32 cellular contexts compared by ENCODE assay signal in genomic region chr9:13035822-13036221, GRCh38.
"Had no signal": no experiment of that assay in that cellular context is flagged by ENCODE, and none has a peak within 500 bp of the region (broad histone marks: within the 10 kb centered on the region; RNA-seq: fewer than 3 reads in every experiment).

No MANE protein-coding gene starts in this region.

- H3K27ac Mint-ChIP-seq: dendritic cell treated with granulocyte-macrophage colony-stimulating factor and Interleukin-4, amounts not matched to agents 40 ng/mL and 50 ng/mL, for 4 days; endodermal cell; memory B cell; naive thymus-derived CD4-positive, alpha-beta T cell; nephron; stimulated activated effector memory CD8-positive, alpha-beta T cell treated with anti-CD3 and anti-CD28 coated beads, Interleukin-12 subunit alpha, Interleukin-12 subunit beta, amount 100 ng/mL, for 72 hours had no signal

- H2AFZ ChIP-seq: hepatocyte had no signal

- H3K4me2 ChIP-seq: hepatocyte had no signal

- H3K36me3 Mint-ChIP-seq: memory B cell; stimulated activated effector memory CD8-positive, alpha-beta T cell treated with anti-CD3 and anti-CD28 coated beads, Interleukin-12 subunit alpha, Interleukin-12 subunit beta, amount 100 ng/mL, for 72 hours had no signal

- H3K9me3 ChIP-seq: colonic mucosa, gastrocnemius medialis, heart left ventricle, mucosa of descending colon, ovary, psoas muscle, right lobe of liver, stomach, testis, tibial artery, upper lobe of right lung, uterus had no signal

- H3K9me3 Mint-ChIP-seq: dendritic cell treated with granulocyte-macrophage colony-stimulating factor and Interleukin-4, amounts not matched to agents 40 ng/mL and 50 ng/mL, for 4 days; memory B cell had no signal

- ATAC-seq: esophagus mucosa; gastrocnemius medialis; heart left ventricle; left lobe of liver; mucosa of descending colon; naive thymus-derived CD4-positive, alpha-beta T cell; right lobe of liver; stimulated activated effector memory CD8-positive, alpha-beta T cell treated with anti-CD3 and anti-CD28 coated beads, Interleukin-12 subunit alpha, Interleukin-12 subunit beta, amount 100 ng/mL, for 72 hours; upper lobe of right lung had no signal

- H3K36me3 ChIP-seq: colonic mucosa, gastrocnemius medialis, heart left ventricle, ovary, right lobe of liver, stomach, tibial artery, upper lobe of right lung, uterus had no signal

- DNase-seq: colonic mucosa; effector CD8-positive, alpha-beta T cell; endodermal cell; foreskin fibroblast; gastrocnemius medialis; heart left ventricle; kidney; mucosa of descending colon; naive thymus-derived CD4-positive, alpha-beta T cell; nucleus accumbens; ovary; posterior cingulate gyrus; psoas muscle; retina; right lobe of liver; stimulated activated CD4-positive, alpha-beta T cell treated with anti-CD3 and anti-CD28 coated beads, Interleukin-2, amount 100 ng/mL, for 24 hours; stimulated activated CD4-positive, alpha-beta T cell treated with anti-CD3 and anti-CD28 coated beads, Interleukin-4, amount 100 ng/mL, for 24 hours; stimulated activated naive CD4-positive, alpha-beta T cell treated with Interleukin-2 at 50 U/mL for 16 hours; stomach; testis; tibial artery; upper lobe of right lung; uterus had no signal

- H3K4me1 ChIP-seq: colonic mucosa, gastrocnemius medialis, psoas muscle, testis had no signal

- H3K4me1 Mint-ChIP-seq: memory B cell; stimulated activated effector memory CD8-positive, alpha-beta T cell treated with anti-CD3 and anti-CD28 coated beads, Interleukin-12 subunit alpha, Interleukin-12 subunit beta, amount 100 ng/mL, for 72 hours had no signal

- H3K27ac ChIP-seq: colonic mucosa, epithelial cell of prostate, gastrocnemius medialis, heart left ventricle, hepatocyte, ovary, psoas muscle, right lobe of liver, stomach, testis, tibial artery, upper lobe of right lung, uterus had no signal

- H3K79me2 ChIP-seq: hepatocyte had no signal

- H3K4me3 Mint-ChIP-seq: dendritic cell treated with granulocyte-macrophage colony-stimulating factor and Interleukin-4, amounts not matched to agents 40 ng/mL and 50 ng/mL, for 4 days; endodermal cell; memory B cell; naive thymus-derived CD4-positive, alpha-beta T cell; stimulated activated effector memory CD8-positive, alpha-beta T cell treated with anti-CD3 and anti-CD28 coated beads, Interleukin-12 subunit alpha, Interleukin-12 subunit beta, amount 100 ng/mL, for 72 hours had no signal

- H3K27me3 Mint-ChIP-seq: memory B cell had no signal

- H3K4me3 ChIP-seq: colonic mucosa, gastrocnemius medialis, heart left ventricle, hepatocyte, lung, mucosa of descending colon, ovary, psoas muscle, right lobe of liver, stomach, testis, tibial artery, upper lobe of right lung, uterus had no signal

- H3K27me3 ChIP-seq: colonic mucosa, gastrocnemius medialis, heart left ventricle, hepatocyte, ovary, right lobe of liver, stomach, testis, tibial artery, upper lobe of right lung, uterus had no signal
